ENCODE assay signal across 1 cellular context in genomic region chr4:184466634-184467033, GRCh38.
TF ChIP-seq lines count a peak whose summit lies in the region.

No MANE protein-coding gene starts in this region.

TF ChIP-seq in H1, 55 proteins besides CTCF, POLR2A, EP300 and RAD21:
- TF ChIP-seq NANOG (IDR thresholded peaks at IDR 0.05; ENCODE audit: insufficient read depth, low read depth, low read length, poor library complexity, severe bottlenecking) (no peak), HDAC6 (IDR thresholded peaks at IDR 0.05; ENCODE audit: low read depth, low read length) (no peak), EZH2 (IDR thresholded peaks at IDR 0.05; ENCODE audit: low read depth, low read length, severe bottlenecking) (no peak), YY1 (IDR thresholded peaks at IDR 0.05; ENCODE audit: low read depth, low read length) (no peak), NRF1 (IDR thresholded peaks at IDR 0.05; ENCODE audit: low read depth, low read length) (no peak), TAF1 (IDR thresholded peaks at IDR 0.05; ENCODE audit: low read depth, low read length) (no peak), RNF2 (IDR thresholded peaks at IDR 0.05; ENCODE audit: borderline replicate concordance, low read depth, low read length, missing control alignments, poor library complexity, severe bottlenecking) (no peak), JUN (IDR thresholded peaks at IDR 0.05; ENCODE audit: low read depth, low read length) (no peak), MAFK (IDR thresholded peaks at IDR 0.05; ENCODE audit: low read depth, low read length) (no peak), HDAC2 (IDR thresholded peaks at IDR 0.05; ENCODE audit: borderline replicate concordance in 1 of 2, low read depth in 2 of 2, low read length in 2 of 2) (no peak), TAF7 (optimal IDR thresholded peaks at IDR 0.05; ENCODE audit: borderline replicate concordance, low read depth, low read length) (no peak), CTBP2 (IDR thresholded peaks at IDR 0.05; ENCODE audit: borderline replicate concordance, insufficient read depth, insufficient read length, low read length) (no peak), ZNF274 (IDR thresholded peaks at IDR 0.05; ENCODE audit: borderline replicate concordance, extremely low read depth, low read length) (no peak), GABPA (IDR thresholded peaks at IDR 0.05; ENCODE audit: borderline replicate concordance, insufficient read depth, low read length) (no peak), KDM4A (IDR thresholded peaks at IDR 0.05; ENCODE audit: low read depth, low read length, severe bottlenecking) (no peak), CHD7 (IDR thresholded peaks at IDR 0.05; ENCODE audit: insufficient replicate concordance, low read length) (no peak)
- TF ChIP-seq, protein P1, sequence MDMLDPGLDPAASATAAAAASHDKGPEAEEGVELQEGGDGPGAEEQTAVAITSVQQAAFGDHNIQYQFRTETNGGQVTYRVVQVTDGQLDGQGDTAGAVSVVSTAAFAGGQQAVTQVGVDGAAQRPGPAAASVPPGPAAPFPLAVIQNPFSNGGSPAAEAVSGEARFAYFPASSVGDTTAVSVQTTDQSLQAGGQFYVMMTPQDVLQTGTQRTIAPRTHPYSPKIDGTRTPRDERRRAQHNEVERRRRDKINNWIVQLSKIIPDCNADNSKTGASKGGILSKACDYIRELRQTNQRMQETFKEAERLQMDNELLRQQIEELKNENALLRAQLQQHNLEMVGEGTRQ (IDR thresholded peaks at IDR 0.05; ENCODE audit: low read length), result no peak
